2 cellular contexts compared by ENCODE assay signal in genomic region chr9:27787941-27788340, GRCh38.
TF ChIP-seq lines count a peak whose summit lies in the region.

No MANE protein-coding gene starts in this region.

TF ChIP-seq in SK-N-SH, 30 proteins besides CTCF, POLR2A, EP300 and RAD21 (continued from another document):
- TF ChIP-seq MEF2A (IDR thresholded peaks at IDR 0.05; ENCODE audit: borderline replicate concordance, low read depth), result no peak
- no peak for TF ChIP-seq REST (IDR thresholded peaks at IDR 0.05; ENCODE audit: low read depth, low read length)
- no peak for TF ChIP-seq USF2 (IDR thresholded peaks at IDR 0.05; ENCODE audit: borderline replicate concordance, low read depth, low read length)
- no peak for TF ChIP-seq POLR2AphosphoS5 (IDR thresholded peaks at IDR 0.05; ENCODE audit: low read depth, low read length)
- TF ChIP-seq MXI1 (IDR thresholded peaks at IDR 0.05; ENCODE audit: low read depth, low read length), result no peak
- TF ChIP-seq FOXM1 (IDR thresholded peaks at IDR 0.05; ENCODE audit: low read depth), result no peak

TF ChIP-seq in SK-N-SH treated with all-trans-retinoic acid at 6 μM for 48 hours, 23 proteins besides CTCF, POLR2A, EP300 and RAD21 (continued from another document):
- TF ChIP-seq PATZ1 (CRISPR knock-in tag; IDR thresholded peaks at IDR 0.05; ENCODE audit: borderline replicate concordance) (no peak), ZNF8 (CRISPR knock-in tag; IDR thresholded peaks at IDR 0.05) (no peak), TSHZ2 (CRISPR knock-in tag; IDR thresholded peaks at IDR 0.05) (no peak), TOX (CRISPR knock-in tag; IDR thresholded peaks at IDR 0.05; ENCODE audit: borderline replicate concordance) (no peak), ISL1 (CRISPR knock-in tag; IDR thresholded peaks at IDR 0.05) (no peak), ARNTL (CRISPR knock-in tag; IDR thresholded peaks at IDR 0.05; ENCODE audit: borderline replicate concordance, low read depth) (no peak), ESRRG (CRISPR knock-in tag; IDR thresholded peaks at IDR 0.05) (no peak), ZC3H10 (CRISPR knock-in tag; IDR thresholded peaks at IDR 0.05) (no peak), BACH2 (CRISPR knock-in tag; IDR thresholded peaks at IDR 0.05; ENCODE audit: borderline replicate concordance) (no peak), ZNF565 (CRISPR knock-in tag; conservative IDR thresholded peaks at IDR 0.05; ENCODE audit: low read depth) (no peak)
- TF ChIP-seq, protein P1, sequence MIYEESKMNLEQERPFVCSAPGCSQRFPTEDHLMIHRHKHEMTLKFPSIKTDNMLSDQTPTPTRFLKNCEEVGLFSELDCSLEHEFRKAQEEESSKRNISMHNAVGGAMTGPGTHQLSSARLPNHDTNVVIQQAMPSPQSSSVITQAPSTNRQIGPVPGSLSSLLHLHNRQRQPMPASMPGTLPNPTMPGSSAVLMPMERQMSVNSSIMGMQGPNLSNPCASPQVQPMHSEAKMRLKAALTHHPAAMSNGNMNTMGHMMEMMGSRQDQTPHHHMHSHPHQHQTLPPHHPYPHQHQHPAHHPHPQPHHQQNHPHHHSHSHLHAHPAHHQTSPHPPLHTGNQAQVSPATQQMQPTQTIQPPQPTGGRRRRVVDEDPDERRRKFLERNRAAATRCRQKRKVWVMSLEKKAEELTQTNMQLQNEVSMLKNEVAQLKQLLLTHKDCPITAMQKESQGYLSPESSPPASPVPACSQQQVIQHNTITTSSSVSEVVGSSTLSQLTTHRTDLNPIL (CRISPR knock-in tag; IDR thresholded peaks at IDR 0.05; ENCODE audit: low read depth), result no peak
TF ChIP-seq in SK-N-SH treated with all-trans-retinoic acid at 6 μM for 48 hours: peak in this region for 0.
